In the genomic region with DNA sequence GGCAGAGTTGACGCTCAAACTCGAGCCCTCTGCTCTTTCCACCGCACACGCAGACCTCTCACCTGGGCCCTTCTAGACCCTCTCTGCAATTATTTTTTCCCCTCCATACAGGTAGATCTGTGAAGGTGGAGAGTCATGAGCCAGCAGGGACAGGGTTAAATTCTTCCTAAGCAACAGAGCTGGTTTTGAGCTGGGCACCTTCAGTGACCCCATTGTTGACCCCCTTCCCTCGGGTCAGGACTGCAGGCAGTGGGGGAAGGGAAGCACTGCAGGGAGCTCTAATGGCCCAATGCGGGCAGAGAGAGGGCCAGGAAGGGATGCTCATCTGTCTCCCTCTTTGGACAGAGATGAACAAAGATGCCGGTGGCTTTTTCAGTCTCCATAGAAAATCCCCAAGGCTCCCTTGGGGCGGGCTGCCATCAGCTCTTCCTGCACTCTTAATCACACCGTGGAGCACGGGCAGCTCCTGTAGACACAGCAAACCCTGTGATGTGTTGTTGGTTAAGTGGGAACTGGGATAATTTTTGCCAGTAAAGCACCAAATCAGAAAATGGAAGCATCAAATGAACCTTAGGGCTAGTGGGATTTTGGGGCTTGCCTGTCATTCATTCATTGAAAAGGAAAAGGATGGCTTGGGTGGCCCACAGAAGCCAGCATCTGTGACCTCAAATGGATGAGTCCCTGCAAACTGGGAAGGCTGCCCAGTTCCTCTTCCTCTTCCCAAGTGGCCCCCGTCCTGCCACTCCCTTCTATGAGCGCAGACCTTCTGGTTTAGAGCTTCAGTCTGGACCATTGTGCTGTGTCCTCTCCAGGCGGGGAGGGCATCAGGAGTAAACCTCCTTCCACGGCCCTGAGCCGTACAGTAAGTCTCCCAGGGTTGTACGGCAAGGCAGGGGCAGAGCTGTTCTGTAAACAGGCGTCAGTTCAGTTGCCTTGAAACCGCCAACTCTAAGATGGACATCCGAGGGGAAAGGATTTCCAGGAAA, we compare ENCODE assay signal across 1 cellular context.
TF ChIP-seq lines count a peak whose summit lies in the region.

No MANE protein-coding gene starts in this region.

TF ChIP-seq in WTC11, 78 proteins besides CTCF, POLR2A, EP300 and RAD21 (continues in another document):
- TF ChIP-seq, protein P1, sequence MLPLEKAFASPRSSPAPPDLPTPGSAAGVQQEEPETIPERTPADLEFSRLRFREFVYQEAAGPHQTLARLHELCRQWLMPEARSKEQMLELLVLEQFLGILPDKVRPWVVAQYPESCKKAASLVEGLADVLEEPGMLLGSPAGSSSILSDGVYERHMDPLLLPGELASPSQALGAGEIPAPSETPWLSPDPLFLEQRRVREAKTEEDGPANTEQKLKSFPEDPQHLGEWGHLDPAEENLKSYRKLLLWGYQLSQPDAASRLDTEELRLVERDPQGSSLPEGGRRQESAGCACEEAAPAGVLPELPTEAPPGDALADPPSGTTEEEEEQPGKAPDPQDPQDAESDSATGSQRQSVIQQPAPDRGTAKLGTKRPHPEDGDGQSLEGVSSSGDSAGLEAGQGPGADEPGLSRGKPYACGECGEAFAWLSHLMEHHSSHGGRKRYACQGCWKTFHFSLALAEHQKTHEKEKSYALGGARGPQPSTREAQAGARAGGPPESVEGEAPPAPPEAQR (CRISPR knock-in tag; IDR thresholded peaks at IDR 0.05): no peak
- TF ChIP-seq ZNF219 (CRISPR knock-in tag; IDR thresholded peaks at IDR 0.05; ENCODE audit: borderline replicate concordance): no peak
- no peak for TF ChIP-seq KAT7 (CRISPR knock-in tag; IDR thresholded peaks at IDR 0.05; ENCODE audit: borderline replicate concordance)
- TF ChIP-seq, protein P2, sequence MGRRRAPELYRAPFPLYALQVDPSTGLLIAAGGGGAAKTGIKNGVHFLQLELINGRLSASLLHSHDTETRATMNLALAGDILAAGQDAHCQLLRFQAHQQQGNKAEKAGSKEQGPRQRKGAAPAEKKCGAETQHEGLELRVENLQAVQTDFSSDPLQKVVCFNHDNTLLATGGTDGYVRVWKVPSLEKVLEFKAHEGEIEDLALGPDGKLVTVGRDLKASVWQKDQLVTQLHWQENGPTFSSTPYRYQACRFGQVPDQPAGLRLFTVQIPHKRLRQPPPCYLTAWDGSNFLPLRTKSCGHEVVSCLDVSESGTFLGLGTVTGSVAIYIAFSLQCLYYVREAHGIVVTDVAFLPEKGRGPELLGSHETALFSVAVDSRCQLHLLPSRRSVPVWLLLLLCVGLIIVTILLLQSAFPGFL (CRISPR knock-in tag; IDR thresholded peaks at IDR 0.05; ENCODE audit: borderline replicate concordance): no peak
- no peak for TF ChIP-seq ETV6 (CRISPR knock-in tag; IDR thresholded peaks at IDR 0.05)
- TF ChIP-seq GABPB1 (CRISPR knock-in tag; IDR thresholded peaks at IDR 0.05): no peak
- TF ChIP-seq, protein P3, sequence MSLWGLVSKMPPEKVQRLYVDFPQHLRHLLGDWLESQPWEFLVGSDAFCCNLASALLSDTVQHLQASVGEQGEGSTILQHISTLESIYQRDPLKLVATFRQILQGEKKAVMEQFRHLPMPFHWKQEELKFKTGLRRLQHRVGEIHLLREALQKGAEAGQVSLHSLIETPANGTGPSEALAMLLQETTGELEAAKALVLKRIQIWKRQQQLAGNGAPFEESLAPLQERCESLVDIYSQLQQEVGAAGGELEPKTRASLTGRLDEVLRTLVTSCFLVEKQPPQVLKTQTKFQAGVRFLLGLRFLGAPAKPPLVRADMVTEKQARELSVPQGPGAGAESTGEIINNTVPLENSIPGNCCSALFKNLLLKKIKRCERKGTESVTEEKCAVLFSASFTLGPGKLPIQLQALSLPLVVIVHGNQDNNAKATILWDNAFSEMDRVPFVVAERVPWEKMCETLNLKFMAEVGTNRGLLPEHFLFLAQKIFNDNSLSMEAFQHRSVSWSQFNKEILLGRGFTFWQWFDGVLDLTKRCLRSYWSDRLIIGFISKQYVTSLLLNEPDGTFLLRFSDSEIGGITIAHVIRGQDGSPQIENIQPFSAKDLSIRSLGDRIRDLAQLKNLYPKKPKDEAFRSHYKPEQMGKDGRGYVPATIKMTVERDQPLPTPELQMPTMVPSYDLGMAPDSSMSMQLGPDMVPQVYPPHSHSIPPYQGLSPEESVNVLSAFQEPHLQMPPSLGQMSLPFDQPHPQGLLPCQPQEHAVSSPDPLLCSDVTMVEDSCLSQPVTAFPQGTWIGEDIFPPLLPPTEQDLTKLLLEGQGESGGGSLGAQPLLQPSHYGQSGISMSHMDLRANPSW (CRISPR knock-in tag; conservative IDR thresholded peaks at IDR 0.05; ENCODE audit: low read depth): no peak
- no peak for TF ChIP-seq GRHL2 (CRISPR knock-in tag; IDR thresholded peaks at IDR 0.05; ENCODE audit: insufficient replicate concordance, severe bottlenecking)
- TF ChIP-seq, protein P4, sequence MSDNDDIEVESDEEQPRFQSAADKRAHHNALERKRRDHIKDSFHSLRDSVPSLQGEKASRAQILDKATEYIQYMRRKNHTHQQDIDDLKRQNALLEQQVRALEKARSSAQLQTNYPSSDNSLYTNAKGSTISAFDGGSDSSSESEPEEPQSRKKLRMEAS (CRISPR knock-in tag; IDR thresholded peaks at IDR 0.05): no peak
- no peak for TF ChIP-seq TEAD4 (CRISPR knock-in tag; IDR thresholded peaks at IDR 0.05)
- no peak for TF ChIP-seq GTF2I (CRISPR knock-in tag; conservative IDR thresholded peaks at IDR 0.05)
- TF ChIP-seq, protein P5, sequence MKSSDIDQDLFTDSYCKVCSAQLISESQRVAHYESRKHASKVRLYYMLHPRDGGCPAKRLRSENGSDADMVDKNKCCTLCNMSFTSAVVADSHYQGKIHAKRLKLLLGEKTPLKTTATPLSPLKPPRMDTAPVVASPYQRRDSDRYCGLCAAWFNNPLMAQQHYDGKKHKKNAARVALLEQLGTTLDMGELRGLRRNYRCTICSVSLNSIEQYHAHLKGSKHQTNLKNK (CRISPR knock-in tag; IDR thresholded peaks at IDR 0.05): no peak
- TF ChIP-seq, protein P6, sequence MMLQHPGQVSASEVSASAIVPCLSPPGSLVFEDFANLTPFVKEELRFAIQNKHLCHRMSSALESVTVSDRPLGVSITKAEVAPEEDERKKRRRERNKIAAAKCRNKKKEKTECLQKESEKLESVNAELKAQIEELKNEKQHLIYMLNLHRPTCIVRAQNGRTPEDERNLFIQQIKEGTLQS (CRISPR knock-in tag; conservative IDR thresholded peaks at IDR 0.05): no peak
- TF ChIP-seq, protein P7, sequence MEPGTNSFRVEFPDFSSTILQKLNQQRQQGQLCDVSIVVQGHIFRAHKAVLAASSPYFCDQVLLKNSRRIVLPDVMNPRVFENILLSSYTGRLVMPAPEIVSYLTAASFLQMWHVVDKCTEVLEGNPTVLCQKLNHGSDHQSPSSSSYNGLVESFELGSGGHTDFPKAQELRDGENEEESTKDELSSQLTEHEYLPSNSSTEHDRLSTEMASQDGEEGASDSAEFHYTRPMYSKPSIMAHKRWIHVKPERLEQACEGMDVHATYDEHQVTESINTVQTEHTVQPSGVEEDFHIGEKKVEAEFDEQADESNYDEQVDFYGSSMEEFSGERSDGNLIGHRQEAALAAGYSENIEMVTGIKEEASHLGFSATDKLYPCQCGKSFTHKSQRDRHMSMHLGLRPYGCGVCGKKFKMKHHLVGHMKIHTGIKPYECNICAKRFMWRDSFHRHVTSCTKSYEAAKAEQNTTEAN (CRISPR knock-in tag; IDR thresholded peaks at IDR 0.05): no peak
- TF ChIP-seq ATF1 (CRISPR knock-in tag; IDR thresholded peaks at IDR 0.05): no peak
- no peak for TF ChIP-seq JAZF1 (CRISPR knock-in tag; IDR thresholded peaks at IDR 0.05)
- TF ChIP-seq, protein P8, sequence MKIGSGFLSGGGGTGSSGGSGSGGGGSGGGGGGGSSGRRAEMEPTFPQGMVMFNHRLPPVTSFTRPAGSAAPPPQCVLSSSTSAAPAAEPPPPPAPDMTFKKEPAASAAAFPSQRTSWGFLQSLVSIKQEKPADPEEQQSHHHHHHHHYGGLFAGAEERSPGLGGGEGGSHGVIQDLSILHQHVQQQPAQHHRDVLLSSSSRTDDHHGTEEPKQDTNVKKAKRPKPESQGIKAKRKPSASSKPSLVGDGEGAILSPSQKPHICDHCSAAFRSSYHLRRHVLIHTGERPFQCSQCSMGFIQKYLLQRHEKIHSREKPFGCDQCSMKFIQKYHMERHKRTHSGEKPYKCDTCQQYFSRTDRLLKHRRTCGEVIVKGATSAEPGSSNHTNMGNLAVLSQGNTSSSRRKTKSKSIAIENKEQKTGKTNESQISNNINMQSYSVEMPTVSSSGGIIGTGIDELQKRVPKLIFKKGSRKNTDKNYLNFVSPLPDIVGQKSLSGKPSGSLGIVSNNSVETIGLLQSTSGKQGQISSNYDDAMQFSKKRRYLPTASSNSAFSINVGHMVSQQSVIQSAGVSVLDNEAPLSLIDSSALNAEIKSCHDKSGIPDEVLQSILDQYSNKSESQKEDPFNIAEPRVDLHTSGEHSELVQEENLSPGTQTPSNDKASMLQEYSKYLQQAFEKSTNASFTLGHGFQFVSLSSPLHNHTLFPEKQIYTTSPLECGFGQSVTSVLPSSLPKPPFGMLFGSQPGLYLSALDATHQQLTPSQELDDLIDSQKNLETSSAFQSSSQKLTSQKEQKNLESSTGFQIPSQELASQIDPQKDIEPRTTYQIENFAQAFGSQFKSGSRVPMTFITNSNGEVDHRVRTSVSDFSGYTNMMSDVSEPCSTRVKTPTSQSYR (CRISPR knock-in tag; IDR thresholded peaks at IDR 0.05): peak; percentile 91; the same call in 1 of the 2 replicates
- TF ChIP-seq RORB (CRISPR knock-in tag; IDR thresholded peaks at IDR 0.05): no peak
- peak; percentile 72; the same call in 1 of the 2 replicates for TF ChIP-seq TEAD1 (CRISPR knock-in tag; IDR thresholded peaks at IDR 0.05)
- TF ChIP-seq, protein P9, sequence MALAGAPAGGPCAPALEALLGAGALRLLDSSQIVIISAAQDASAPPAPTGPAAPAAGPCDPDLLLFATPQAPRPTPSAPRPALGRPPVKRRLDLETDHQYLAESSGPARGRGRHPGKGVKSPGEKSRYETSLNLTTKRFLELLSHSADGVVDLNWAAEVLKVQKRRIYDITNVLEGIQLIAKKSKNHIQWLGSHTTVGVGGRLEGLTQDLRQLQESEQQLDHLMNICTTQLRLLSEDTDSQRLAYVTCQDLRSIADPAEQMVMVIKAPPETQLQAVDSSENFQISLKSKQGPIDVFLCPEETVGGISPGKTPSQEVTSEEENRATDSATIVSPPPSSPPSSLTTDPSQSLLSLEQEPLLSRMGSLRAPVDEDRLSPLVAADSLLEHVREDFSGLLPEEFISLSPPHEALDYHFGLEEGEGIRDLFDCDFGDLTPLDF (CRISPR knock-in tag; IDR thresholded peaks at IDR 0.05): no peak
- peak; percentile 73; the same call in 1 of the 2 replicates for TF ChIP-seq FOXK1 (CRISPR knock-in tag; IDR thresholded peaks at IDR 0.05)
- no peak for TF ChIP-seq NFATC4 (CRISPR knock-in tag; IDR thresholded peaks at IDR 0.05)
- no peak for TF ChIP-seq HMGA2 (CRISPR knock-in tag; IDR thresholded peaks at IDR 0.05)
- TF ChIP-seq, protein P10, sequence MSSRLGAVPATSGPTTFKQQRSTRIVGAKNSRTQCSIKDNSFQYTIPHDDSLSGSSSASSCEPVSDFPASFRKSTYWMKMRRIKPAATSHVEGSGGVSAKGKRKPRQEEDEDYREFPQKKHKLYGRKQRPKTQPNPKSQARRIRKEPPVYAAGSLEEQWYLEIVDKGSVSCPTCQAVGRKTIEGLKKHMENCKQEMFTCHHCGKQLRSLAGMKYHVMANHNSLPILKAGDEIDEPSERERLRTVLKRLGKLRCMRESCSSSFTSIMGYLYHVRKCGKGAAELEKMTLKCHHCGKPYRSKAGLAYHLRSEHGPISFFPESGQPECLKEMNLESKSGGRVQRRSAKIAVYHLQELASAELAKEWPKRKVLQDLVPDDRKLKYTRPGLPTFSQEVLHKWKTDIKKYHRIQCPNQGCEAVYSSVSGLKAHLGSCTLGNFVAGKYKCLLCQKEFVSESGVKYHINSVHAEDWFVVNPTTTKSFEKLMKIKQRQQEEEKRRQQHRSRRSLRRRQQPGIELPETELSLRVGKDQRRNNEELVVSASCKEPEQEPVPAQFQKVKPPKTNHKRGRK (CRISPR knock-in tag; IDR thresholded peaks at IDR 0.05; ENCODE audit: borderline replicate concordance): no peak
- no peak for TF ChIP-seq RELA (CRISPR knock-in tag; IDR thresholded peaks at IDR 0.05; ENCODE audit: borderline replicate concordance)
- TF ChIP-seq SP1 (CRISPR knock-in tag; conservative IDR thresholded peaks at IDR 0.05): no peak
- no peak for TF ChIP-seq NR3C1 (CRISPR knock-in tag; conservative IDR thresholded peaks at IDR 0.05; ENCODE audit: low read depth)
- TF ChIP-seq, protein P11, sequence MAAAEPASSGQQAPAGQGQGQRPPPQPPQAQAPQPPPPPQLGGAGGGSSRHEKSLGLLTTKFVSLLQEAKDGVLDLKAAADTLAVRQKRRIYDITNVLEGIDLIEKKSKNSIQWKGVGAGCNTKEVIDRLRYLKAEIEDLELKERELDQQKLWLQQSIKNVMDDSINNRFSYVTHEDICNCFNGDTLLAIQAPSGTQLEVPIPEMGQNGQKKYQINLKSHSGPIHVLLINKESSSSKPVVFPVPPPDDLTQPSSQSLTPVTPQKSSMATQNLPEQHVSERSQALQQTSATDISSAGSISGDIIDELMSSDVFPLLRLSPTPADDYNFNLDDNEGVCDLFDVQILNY (CRISPR knock-in tag; IDR thresholded peaks at IDR 0.05): no peak
- TF ChIP-seq JUN (CRISPR knock-in tag; IDR thresholded peaks at IDR 0.05): no peak
- TF ChIP-seq, protein P12, sequence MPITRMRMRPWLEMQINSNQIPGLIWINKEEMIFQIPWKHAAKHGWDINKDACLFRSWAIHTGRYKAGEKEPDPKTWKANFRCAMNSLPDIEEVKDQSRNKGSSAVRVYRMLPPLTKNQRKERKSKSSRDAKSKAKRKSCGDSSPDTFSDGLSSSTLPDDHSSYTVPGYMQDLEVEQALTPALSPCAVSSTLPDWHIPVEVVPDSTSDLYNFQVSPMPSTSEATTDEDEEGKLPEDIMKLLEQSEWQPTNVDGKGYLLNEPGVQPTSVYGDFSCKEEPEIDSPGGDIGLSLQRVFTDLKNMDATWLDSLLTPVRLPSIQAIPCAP (CRISPR knock-in tag; IDR thresholded peaks at IDR 0.05): no peak
- TF ChIP-seq, protein P13, sequence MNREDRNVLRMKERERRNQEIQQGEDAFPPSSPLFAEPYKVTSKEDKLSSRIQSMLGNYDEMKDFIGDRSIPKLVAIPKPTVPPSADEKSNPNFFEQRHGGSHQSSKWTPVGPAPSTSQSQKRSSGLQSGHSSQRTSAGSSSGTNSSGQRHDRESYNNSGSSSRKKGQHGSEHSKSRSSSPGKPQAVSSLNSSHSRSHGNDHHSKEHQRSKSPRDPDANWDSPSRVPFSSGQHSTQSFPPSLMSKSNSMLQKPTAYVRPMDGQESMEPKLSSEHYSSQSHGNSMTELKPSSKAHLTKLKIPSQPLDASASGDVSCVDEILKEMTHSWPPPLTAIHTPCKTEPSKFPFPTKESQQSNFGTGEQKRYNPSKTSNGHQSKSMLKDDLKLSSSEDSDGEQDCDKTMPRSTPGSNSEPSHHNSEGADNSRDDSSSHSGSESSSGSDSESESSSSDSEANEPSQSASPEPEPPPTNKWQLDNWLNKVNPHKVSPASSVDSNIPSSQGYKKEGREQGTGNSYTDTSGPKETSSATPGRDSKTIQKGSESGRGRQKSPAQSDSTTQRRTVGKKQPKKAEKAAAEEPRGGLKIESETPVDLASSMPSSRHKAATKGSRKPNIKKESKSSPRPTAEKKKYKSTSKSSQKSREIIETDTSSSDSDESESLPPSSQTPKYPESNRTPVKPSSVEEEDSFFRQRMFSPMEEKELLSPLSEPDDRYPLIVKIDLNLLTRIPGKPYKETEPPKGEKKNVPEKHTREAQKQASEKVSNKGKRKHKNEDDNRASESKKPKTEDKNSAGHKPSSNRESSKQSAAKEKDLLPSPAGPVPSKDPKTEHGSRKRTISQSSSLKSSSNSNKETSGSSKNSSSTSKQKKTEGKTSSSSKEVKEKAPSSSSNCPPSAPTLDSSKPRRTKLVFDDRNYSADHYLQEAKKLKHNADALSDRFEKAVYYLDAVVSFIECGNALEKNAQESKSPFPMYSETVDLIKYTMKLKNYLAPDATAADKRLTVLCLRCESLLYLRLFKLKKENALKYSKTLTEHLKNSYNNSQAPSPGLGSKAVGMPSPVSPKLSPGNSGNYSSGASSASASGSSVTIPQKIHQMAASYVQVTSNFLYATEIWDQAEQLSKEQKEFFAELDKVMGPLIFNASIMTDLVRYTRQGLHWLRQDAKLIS (CRISPR knock-in tag; IDR thresholded peaks at IDR 0.05; ENCODE audit: borderline replicate concordance): no peak
- no peak for TF ChIP-seq ZBTB21 (CRISPR knock-in tag; IDR thresholded peaks at IDR 0.05; ENCODE audit: borderline replicate concordance)
- peak; percentile 89 for TF ChIP-seq ZNF121 (CRISPR knock-in tag; IDR thresholded peaks at IDR 0.05)
